10 cellular contexts compared by ENCODE assay signal in genomic region chr22:50184004-50184461, GRCh38. TPM values are rescaled to one million over a fixed set of nuclear protein-coding genes. Genes with fewer than 3 reads are reported as not detected.
DNase-seq lines count a peak whose midpoint lies in the region; ATAC-seq and TF ChIP-seq lines count a peak whose summit lies in the region.
"Had no signal": no experiment of that assay in that cellular context is flagged by ENCODE, and none has a peak within 500 bp of the region (broad histone marks: within the 10 kb centered on the region; RNA-seq: fewer than 3 reads in every experiment).

No MANE protein-coding gene starts in this region.

- no peak overlapping the region for H3K27ac Mint-ChIP-seq in CD4-positive, CD25-positive, alpha-beta regulatory T cell
- H3K27ac Mint-ChIP-seq in neural progenitor cell, result no peak overlapping the region
- H3K27ac Mint-ChIP-seq: activated CD8-positive, alpha-beta memory T cell treated with anti-CD3 and anti-CD28 coated beads, Interleukin-2, amount 10 ng/mL, durations not matched to agents 7 days and 5 days had no signal

- H3K9ac ChIP-seq in PC-3 (ENCODE audit: low read length) (no peak overlapping the region), fibroblast of lung (ENCODE audit: insufficient read depth, low read length) (no peak overlapping the region), neural progenitor cell (no peak overlapping the region)

- H4K20me1 ChIP-seq in PC-3 (ENCODE audit: low read length), result no peaks in the 10 kb centered on the region
- H4K20me1 ChIP-seq in fibroblast of lung (ENCODE audit: control insufficient read depth, extremely low read depth, insufficient read depth, low read length), result no peaks in the 10 kb centered on the region
- H4K20me1 ChIP-seq in neural progenitor cell (ENCODE audit: low read depth), result peaks cover 23% of the 10 kb centered on the region

- H2AFZ ChIP-seq in PC-3 (ENCODE audit: low read length), result no peak overlapping the region
- H2AFZ ChIP-seq in fibroblast of lung (ENCODE audit: low read length), result peak overlapping the region; percentile 23
- H2AFZ ChIP-seq in neural progenitor cell (replicated peaks), result no peak overlapping the region

- H3K4me3 Mint-ChIP-seq in CD4-positive, CD25-positive, alpha-beta regulatory T cell, result peak overlapping the region; percentile 61 to 87 (median 74)
- peak overlapping the region; percentile 55 for H3K4me3 Mint-ChIP-seq in neural progenitor cell

- no peak for ATAC-seq in CD4-positive, CD25-positive, alpha-beta regulatory T cell (ENCODE audit: low read depth in 2 of 2)
- ATAC-seq in PC-3 (no peak), HG02840 (IDR thresholded peaks at IDR 0.05; ENCODE audit: low FRiP score, unreplicated experiment) (no peak), GM18873 (IDR thresholded peaks at IDR 0.05; ENCODE audit: low FRiP score, unreplicated experiment) (no peak)
- ATAC-seq: activated CD8-positive, alpha-beta memory T cell treated with anti-CD3 and anti-CD28 coated beads, Interleukin-2, amount 10 ng/mL, durations not matched to agents 7 days and 5 days had no signal

- H3K27me3 ChIP-seq in CD4-positive, CD25-positive, alpha-beta regulatory T cell (ENCODE audit: control insufficient read depth, insufficient read depth, low read length), result no peaks in the 10 kb centered on the region
- H3K27me3 ChIP-seq in PC-3 (ENCODE audit: low read length) (no peaks in the 10 kb centered on the region), fibroblast of lung (ENCODE audit: control insufficient read depth, insufficient read depth, low read length) (no peaks in the 10 kb centered on the region), neural progenitor cell (peaks cover 16% of the 10 kb centered on the region)

- H3K9me3 ChIP-seq in CD4-positive, CD25-positive, alpha-beta regulatory T cell (ENCODE audit: control insufficient read depth in 2 of 2, low read length in 2 of 2), result no peaks in the 10 kb centered on the region
- H3K9me3 ChIP-seq in PC-3 (ENCODE audit: low read length) (no peaks in the 10 kb centered on the region), fibroblast of lung (ENCODE audit: control insufficient read depth, insufficient read depth, low read depth, low read length) (no peaks in the 10 kb centered on the region), neural progenitor cell (ENCODE audit: low read depth) (no peaks in the 10 kb centered on the region)

- peaks cover 30% of the 10 kb centered on the region for H3K4me1 ChIP-seq in CD4-positive, CD25-positive, alpha-beta regulatory T cell (ENCODE audit: control insufficient read depth, insufficient read depth, low read length, poor library complexity, severe bottlenecking)
- H3K4me1 ChIP-seq in PC-3 (ENCODE audit: insufficient read depth, low read length), result peaks cover 14% of the 10 kb centered on the region
- H3K4me1 ChIP-seq in fibroblast of lung (ENCODE audit: control insufficient read depth, extremely low read depth, insufficient read depth, low read length), result peaks cover 5% of the 10 kb centered on the region
- H3K4me1 ChIP-seq in neural progenitor cell, result peaks cover 14% of the 10 kb centered on the region

- no TSS peak for BruUV-seq in PC-3 (replicated peaks; lab: Mats Ljungman, UMichigan)

- TF ChIP-seq CTCF in PC-3 (conservative IDR thresholded peaks at IDR 0.05; ENCODE audit: low read depth, low read length) (no peak), fibroblast of lung (conservative IDR thresholded peaks at IDR 0.05 in 1 of 2, IDR thresholded peaks at IDR 0.05 in 1 of 2; ENCODE audit: low read depth in 1 of 2, low read length in 2 of 2) (no peak), neural progenitor cell (IDR thresholded peaks at IDR 0.05) (no peak)

- H3K27ac ChIP-seq in CD4-positive, CD25-positive, alpha-beta regulatory T cell (ENCODE audit: insufficient read depth, low read length, poor library complexity, severe bottlenecking), result no peak overlapping the region
- H3K27ac ChIP-seq in PC-3 (ENCODE audit: low read length) (no peak overlapping the region), fibroblast of lung (ENCODE audit: insufficient read depth, low read length) (no peak overlapping the region), neural progenitor cell (no peak overlapping the region)

- no peaks in the 10 kb centered on the region for H3K36me3 ChIP-seq in CD4-positive, CD25-positive, alpha-beta regulatory T cell (ENCODE audit: control insufficient read depth, insufficient read depth, low read length)
- no peaks in the 10 kb centered on the region for H3K36me3 ChIP-seq in PC-3 (ENCODE audit: low read depth, low read length)
- peaks cover 4% of the 10 kb centered on the region for H3K36me3 ChIP-seq in fibroblast of lung (ENCODE audit: control insufficient read depth, insufficient read depth, low read length)
- no peaks in the 10 kb centered on the region for H3K36me3 ChIP-seq in neural progenitor cell

- H3K4me1 Mint-ChIP-seq in CD4-positive, CD25-positive, alpha-beta regulatory T cell, result peaks cover 0 to 31% (median 6%) of the 10 kb centered on the region in 4 donors
- peaks cover 14% of the 10 kb centered on the region for H3K4me1 Mint-ChIP-seq in neural progenitor cell

- H3K4me2 ChIP-seq in PC-3 (ENCODE audit: low read length) (no peak overlapping the region), fibroblast of lung (ENCODE audit: extremely low read depth, insufficient read depth, low read length) (peak overlapping the region; percentile 5), neural progenitor cell (no peak overlapping the region)

- CTCF ChIA-PET in PC-3 (lab: Charles Lee), result no interaction called here

- H3K9me3 Mint-ChIP-seq in CD4-positive, CD25-positive, alpha-beta regulatory T cell, result no peaks in the 10 kb centered on the region
- no peaks in the 10 kb centered on the region for H3K9me3 Mint-ChIP-seq in neural progenitor cell

- intact Hi-C loops in PC-3 (cut with micrococcal nuclease), result no loop called here

- H3K36me3 Mint-ChIP-seq in CD4-positive, CD25-positive, alpha-beta regulatory T cell, result no peaks in the 10 kb centered on the region
- H3K36me3 Mint-ChIP-seq in neural progenitor cell, result no peaks in the 10 kb centered on the region

- H3F3A ChIP-seq in PC-3 (ENCODE audit: low read length, unreplicated experiment), result no peaks in the 10 kb centered on the region
- H3F3A ChIP-seq in neural progenitor cell (ENCODE audit: low read depth), result peaks cover 6% of the 10 kb centered on the region

- DNase-seq in CD4-positive, CD25-positive, alpha-beta regulatory T cell, result no peak
- peak; percentile 13 for DNase-seq in PC-3
- DNase-seq in fibroblast of lung (ENCODE audit: low read depth in 2 of 2), result peak; percentile 51
- DNase-seq in neural progenitor cell (ENCODE audit: low spot score), result peak; percentile 63
- no peak for DNase-seq in NCI-H2171 treated with DMSO at 0.1 percent for 48 hours (lab: John Stamatoyannopoulos, UW)
- no peak for DNase-seq in COLO829 (ENCODE audit: low spot score)
- DNase-seq: activated CD8-positive, alpha-beta memory T cell treated with anti-CD3 and anti-CD28 coated beads, Interleukin-2, amount 10 ng/mL, durations not matched to agents 7 days and 5 days; Kasumi-1 had no signal

- H3K27me3 Mint-ChIP-seq in CD4-positive, CD25-positive, alpha-beta regulatory T cell, result no peaks in the 10 kb centered on the region
- peaks cover 3% of the 10 kb centered on the region for H3K27me3 Mint-ChIP-seq in neural progenitor cell (ENCODE audit: insufficient read depth, low read depth)
- H3K27me3 Mint-ChIP-seq: activated CD8-positive, alpha-beta memory T cell treated with anti-CD3 and anti-CD28 coated beads, Interleukin-2, amount 10 ng/mL, durations not matched to agents 7 days and 5 days had no signal

- POLR2A ChIA-PET in PC-3 (lab: Charles Lee; ENCODE audit: unreplicated experiment), result no interaction called here

- H3K9me2 ChIP-seq in PC-3 (replicated peaks; ENCODE audit: low read length), result no peaks in the 10 kb centered on the region

- no peak overlapping the region for H3K4me3 ChIP-seq in CD4-positive, CD25-positive, alpha-beta regulatory T cell (ENCODE audit: low read depth, low read length)
- no peak overlapping the region for H3K4me3 ChIP-seq in PC-3 (ENCODE audit: low read length)
- H3K4me3 ChIP-seq in fibroblast of lung (replicated peaks in 1 of 4; ENCODE audit: control extremely low read depth in 1 of 4, insufficient read depth in 1 of 4, low read depth in 3 of 4, low read length in 4 of 4), result no peak overlapping the region
- no peak overlapping the region for H3K4me3 ChIP-seq in neural progenitor cell

- peaks cover 28% of the 10 kb centered on the region for H3K79me2 ChIP-seq in PC-3 (ENCODE audit: low read length)
- H3K79me2 ChIP-seq in fibroblast of lung (ENCODE audit: control insufficient read depth, insufficient read depth, low read length), result peaks cover 14% of the 10 kb centered on the region
- peaks cover 17% of the 10 kb centered on the region for H3K79me2 ChIP-seq in neural progenitor cell (ENCODE audit: low read depth)

RNA-seq across cellular contexts. Expression of gene TRABD, which starts 1.7 kb away (rescaled TPM):
- 115 TPM for total RNA-seq in CD4-positive, CD25-positive, alpha-beta regulatory T cell
- polyA plus RNA-seq in CD4-positive, CD25-positive, alpha-beta regulatory T cell, result 10 to 100 TPM; 33.0 to 47.6 (median 38.5) TPM
- total RNA-seq in PC-3 (2014; rRNA removed) (53.4 and 59.8 TPM in 2 replicates), fibroblast of lung (15.2 and 17.2 TPM in 2 replicates), neural progenitor cell (ENCODE audit: low replicate concordance) (15.4 and 37.4 TPM in 2 replicates)
- 11.8 and 17.6 TPM in 2 replicates for polyA plus RNA-seq in fibroblast of lung
- 15.6 and 27.9 TPM in 2 replicates for polyA plus RNA-seq in fibroblast of lung (2012)
- 25.2 and 28.0 TPM in 2 replicates for polyA minus RNA-seq in fibroblast of lung (ENCODE audit: low replicate concordance)

RNA-seq across cellular contexts. Expression of gene PANX2, which starts 13.5 kb away (rescaled TPM):
- total RNA-seq in CD4-positive, CD25-positive, alpha-beta regulatory T cell, result not detected
- polyA plus RNA-seq in CD4-positive, CD25-positive, alpha-beta regulatory T cell, result not detected
- 9.4 and 11.9 TPM in 2 replicates for total RNA-seq in PC-3 (2014; rRNA removed)
- under 0.01 and 0.17 TPM in 2 replicates for total RNA-seq in fibroblast of lung
- 0.44 and 0.45 TPM in 2 replicates for polyA plus RNA-seq in fibroblast of lung
- 0.75 and 0.96 TPM in 2 replicates for polyA plus RNA-seq in fibroblast of lung (2012)
- 0.16 TPM in 1 of 2 replicates, not detected in the other for polyA minus RNA-seq in fibroblast of lung (ENCODE audit: low replicate concordance)
- 0.88 and 1.9 TPM in 2 replicates for total RNA-seq in neural progenitor cell (ENCODE audit: low replicate concordance)

RNA-seq across cellular contexts. Expression of gene SELENOO, which starts 16.8 kb away (rescaled TPM):
- total RNA-seq in CD4-positive, CD25-positive, alpha-beta regulatory T cell, result 31.9 TPM
- polyA plus RNA-seq in CD4-positive, CD25-positive, alpha-beta regulatory T cell, result 1 to 10 TPM; 1.8 to 6.5 (median 3.3) TPM
- total RNA-seq in PC-3 (2014; rRNA removed) (32.8 and 37.4 TPM in 2 replicates), fibroblast of lung (16.9 and 20.1 TPM in 2 replicates), neural progenitor cell (ENCODE audit: low replicate concordance) (7.6 and 20.8 TPM in 2 replicates)
- polyA plus RNA-seq in fibroblast of lung, result 8.3 and 10.2 TPM in 2 replicates
- 12.8 and 16.6 TPM in 2 replicates for polyA plus RNA-seq in fibroblast of lung (2012)
- 6.7 and 12.0 TPM in 2 replicates for polyA minus RNA-seq in fibroblast of lung (ENCODE audit: low replicate concordance)

Comparison
In these comparisons a context has a peak if more than half of its experiments do, and no peak if none do; other contexts are left out.
1. DNase-seq: peak in PC-3 (single experiment), fibroblast of lung (2 of 2) and neural progenitor cell (single experiment); none in CD4-positive, CD25-positive, alpha-beta regulatory T cell (0 of 3), NCI-H2171 treated with DMSO at 0.1 percent for 48 hours (single experiment) and COLO829 (single experiment).